Comparison of ENCODE assay signal across 16 cellular contexts in genomic region chr9:93209576-93210323, GRCh38. TPM values are rescaled to one million over a fixed set of nuclear protein-coding genes. Genes with fewer than 3 reads are reported as not detected.
"Had no signal": no experiment of that assay in that cellular context is flagged by ENCODE, and none has a peak within 500 bp of the region (broad histone marks: within the 10 kb centered on the region; RNA-seq: fewer than 3 reads in every experiment).

No MANE protein-coding gene starts in this region.

- H3K9me3 ChIP-seq: tibial nerve had no signal

- H3K4me3 ChIP-seq: skin epidermis, tibial nerve had no signal

- ATAC-seq: activated CD8-positive, alpha-beta T cell treated with anti-CD3 and anti-CD28 coated beads, Interleukin-2, amount 10 ng/mL, durations not matched to agents 7 days and 5 days; natural killer cell treated with Interleukin-12 subunit alpha and Interleukin-12 subunit beta and Interleukin-15 and Interleukin-18, amount 100 ng/mL, for 72 hours; T-cell had no signal

- H3K36me3 ChIP-seq: tibial nerve had no signal

- H3K27me3 ChIP-seq: tibial nerve had no signal

- H3K27ac Mint-ChIP-seq: activated CD8-positive, alpha-beta T cell treated with anti-CD3 and anti-CD28 coated beads, Interleukin-2, amount 10 ng/mL, durations not matched to agents 7 days and 5 days; natural killer cell treated with Interleukin-12 subunit alpha and Interleukin-12 subunit beta and Interleukin-15 and Interleukin-18, amount 100 ng/mL, for 72 hours; T-cell had no signal

- H3K27ac ChIP-seq: skin epidermis, VCaP had no signal

- H3K4me3 Mint-ChIP-seq: activated CD8-positive, alpha-beta T cell treated with anti-CD3 and anti-CD28 coated beads, Interleukin-2, amount 10 ng/mL, durations not matched to agents 7 days and 5 days; natural killer cell treated with Interleukin-12 subunit alpha and Interleukin-12 subunit beta and Interleukin-15 and Interleukin-18, amount 100 ng/mL, for 72 hours; T-cell had no signal

- H3K36me3 Mint-ChIP-seq: natural killer cell treated with Interleukin-12 subunit alpha and Interleukin-12 subunit beta and Interleukin-15 and Interleukin-18, amount 100 ng/mL, for 72 hours; T-cell had no signal

- DNase-seq: activated CD4-positive, alpha-beta T cell treated with anti-CD3 and anti-CD28 coated beads for 48 hours; activated CD8-positive, alpha-beta memory T cell treated with anti-CD3 and anti-CD28 coated beads, Interleukin-2, amount 50 U/mL, for 48 hours; activated CD8-positive, alpha-beta T cell treated with anti-CD3 and anti-CD28 coated beads, Interleukin-2, amount 10 ng/mL, durations not matched to agents 7 days and 5 days; activated naive CD4-positive, alpha-beta T cell; cortex of kidney; effector memory CD4-positive, alpha-beta T cell; hypothalamus; mammary epithelial cell; occipital lobe; T-cell; T1000 had no signal

- H3K27me3 Mint-ChIP-seq: T-cell had no signal

RNA-seq across cellular contexts. Expression of gene WNK2, which starts 25.8 kb away (rescaled TPM):
- total RNA-seq: activated CD8-positive, alpha-beta T cell treated with anti-CD3 and anti-CD28 coated beads, Interleukin-2, amount 10 ng/mL, durations not matched to agents 7 days and 5 days; natural killer cell treated with Interleukin-12 subunit alpha and Interleukin-12 subunit beta and Interleukin-15 and Interleukin-18, amount 100 ng/mL, for 72 hours; renal cortical epithelial cell had no signal
